In genomic region chr19:30719189-30719990, GRCh38 we compare ENCODE assay signal across 9 cellular contexts.
DNase-seq lines count a peak whose midpoint lies in the region; ATAC-seq and TF ChIP-seq lines count a peak whose summit lies in the region.
"Had no signal": no experiment of that assay in that cellular context is flagged by ENCODE, and none has a peak within 500 bp of the region (broad histone marks: within the 10 kb centered on the region; RNA-seq: fewer than 3 reads in every experiment).

No MANE protein-coding gene starts in this region.

- peaks cover 0 to 18% of the 10 kb centered on the region in 2 donors for H3K4me1 ChIP-seq in left lung

- TF ChIP-seq CTCF in coronary artery (IDR thresholded peaks at IDR 0.05), result no peak
- no peak for TF ChIP-seq CTCF in left lung (IDR thresholded peaks at IDR 0.05)

- peak; percentile 91 for ATAC-seq in left lung
- ATAC-seq in stimulated activated naive CD8-positive, alpha-beta T cell treated with anti-CD3 and anti-CD28 coated beads, Interleukin-15, Interleukin-2, amounts not matched to agents 100 U/mL and 50 U/mL, for 24 hours, result peak; percentile 69
- no peak for ATAC-seq in GM19351 (IDR thresholded peaks at IDR 0.05; ENCODE audit: unreplicated experiment)

- no peaks in the 10 kb centered on the region for H3K9me3 ChIP-seq in left lung

- H3K36me3 ChIP-seq in left lung, result no peaks in the 10 kb centered on the region

- H3K4me3 ChIP-seq in coronary artery, result peak overlapping the region; percentile 70
- H3K4me3 ChIP-seq in left lung, result peak overlapping the region; percentile 53 to 59

- intact Hi-C loops in left lung (cut with DNase I), result no loop called here

- peak overlapping the region in 1 of 2 donors; percentile 8 for H3K27ac ChIP-seq in coronary artery
- peak overlapping the region; percentile 33 to 66 for H3K27ac ChIP-seq in left lung
- H3K27ac ChIP-seq: 22Rv1 had no signal

- DNase-seq in DMS 273 (lab: John Stamatoyannopoulos, UW; ENCODE audit: unreplicated experiment) (peak; percentile 80), DMS 273 treated with DMSO at 0.1 percent for 48 hours (lab: John Stamatoyannopoulos, UW) (no peak), NOMO-1 treated with DMSO at 0.1 percent for 48 hours (lab: John Stamatoyannopoulos, UW; ENCODE audit: unreplicated experiment) (peak; percentile 70), coronary artery (ENCODE audit: low spot score) (no peak), left lung (peak in 1 of 2 donors; percentile 45), GF-D8 (lab: John Stamatoyannopoulos, UW) (no peak)
- peak; percentile 11 for DNase-seq in stimulated activated naive CD8-positive, alpha-beta T cell treated with anti-CD3 and anti-CD28 coated beads, Interleukin-15, Interleukin-2, amounts not matched to agents 100 U/mL and 50 U/mL, for 24 hours

- H3K27me3 ChIP-seq in left lung, result peaks cover 0 to 10% of the 10 kb centered on the region in 2 donors

Comparison
In these comparisons a context has a peak if more than half of its experiments do, and no peak if none do; other contexts are left out.
1. DNase-seq: peak in DMS 273 (single experiment), NOMO-1 treated with DMSO at 0.1 percent for 48 hours (single experiment) and stimulated activated naive CD8-positive, alpha-beta T cell treated with anti-CD3 and anti-CD28 coated beads, Interleukin-15, Interleukin-2, amounts not matched to agents 100 U/mL and 50 U/mL, for 24 hours (single experiment); none in DMS 273 treated with DMSO at 0.1 percent for 48 hours (single experiment), coronary artery (single experiment) and GF-D8 (single experiment).